ENCODE assay signal across 2 cellular contexts in the genomic region with DNA sequence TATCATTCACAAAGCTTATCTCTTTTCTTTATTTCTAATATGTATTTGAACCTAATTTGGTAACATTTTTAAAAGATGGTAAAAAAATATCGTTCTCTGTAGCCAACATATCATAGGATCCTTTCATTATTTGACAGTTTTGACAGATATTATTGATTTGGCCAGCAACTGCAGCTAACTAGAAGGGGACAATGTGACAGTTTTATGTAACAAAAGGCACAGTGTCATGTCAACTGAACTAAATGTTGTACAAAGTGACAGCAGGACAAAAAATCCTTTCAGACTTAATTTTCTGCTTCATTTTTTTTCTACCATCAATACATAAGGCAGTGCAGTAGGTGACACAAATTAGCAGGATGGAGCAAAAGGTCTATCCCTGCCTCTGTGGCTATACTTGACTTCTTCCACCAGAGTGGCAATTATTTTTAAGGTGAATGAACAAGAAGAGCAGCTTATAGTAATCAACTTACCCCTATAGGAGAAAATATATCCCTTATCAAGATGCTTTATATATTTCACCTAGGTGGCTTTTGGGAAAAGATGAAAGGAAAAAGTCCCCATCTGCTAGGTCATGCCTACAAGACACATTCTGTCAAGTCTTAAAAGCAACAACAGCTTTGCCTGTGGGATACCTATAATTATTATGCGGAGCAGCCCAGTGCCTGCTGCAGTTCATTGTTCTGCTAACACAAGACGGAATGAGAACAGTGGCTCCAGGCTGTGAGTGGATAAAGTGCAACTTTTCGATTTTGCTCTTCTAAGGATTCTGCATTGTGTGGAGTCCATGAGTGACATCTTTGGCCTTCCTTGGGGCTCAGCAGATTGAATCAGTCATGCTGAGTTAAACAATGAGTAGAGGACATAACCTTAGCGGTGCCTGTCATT.
TF ChIP-seq lines count a peak whose summit lies in the region.

No MANE protein-coding gene starts in this region.

TF ChIP-seq in H1, 55 proteins besides CTCF, POLR2A, EP300 and RAD21 (continues in another document):
- no peak for TF ChIP-seq KDM4A (IDR thresholded peaks at IDR 0.05; ENCODE audit: low read depth, low read length, severe bottlenecking)
- no peak for TF ChIP-seq CBX8 (IDR thresholded peaks at IDR 0.05; ENCODE audit: borderline replicate concordance, low read depth, low read length)
- peak in 1 of 2 experiments; percentile 7 for TF ChIP-seq BCL11A (IDR thresholded peaks at IDR 0.05; ENCODE audit: low read depth in 2 of 2, low read length in 2 of 2)
- TF ChIP-seq SIX5 (IDR thresholded peaks at IDR 0.05; ENCODE audit: low read depth, low read length) = no peak
- TF ChIP-seq NANOG (IDR thresholded peaks at IDR 0.05; ENCODE audit: insufficient read depth, low read depth, low read length, poor library complexity, severe bottlenecking) = peak; percentile 63
- TF ChIP-seq KDM5A (IDR thresholded peaks at IDR 0.05; ENCODE audit: low read length) = no peak
- no peak for TF ChIP-seq GABPA (IDR thresholded peaks at IDR 0.05; ENCODE audit: borderline replicate concordance, insufficient read depth, low read length)
- no peak for TF ChIP-seq RBBP5 (IDR thresholded peaks at IDR 0.05; ENCODE audit: borderline replicate concordance, low read depth, low read length)
- TF ChIP-seq, protein P1, sequence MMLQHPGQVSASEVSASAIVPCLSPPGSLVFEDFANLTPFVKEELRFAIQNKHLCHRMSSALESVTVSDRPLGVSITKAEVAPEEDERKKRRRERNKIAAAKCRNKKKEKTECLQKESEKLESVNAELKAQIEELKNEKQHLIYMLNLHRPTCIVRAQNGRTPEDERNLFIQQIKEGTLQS (IDR thresholded peaks at IDR 0.05; ENCODE audit: insufficient read depth, low read depth, low read length) = no peak
- peak; percentile 73 for TF ChIP-seq POU5F1 (IDR thresholded peaks at IDR 0.05; ENCODE audit: low read depth, low read length)
- TF ChIP-seq, protein P2, sequence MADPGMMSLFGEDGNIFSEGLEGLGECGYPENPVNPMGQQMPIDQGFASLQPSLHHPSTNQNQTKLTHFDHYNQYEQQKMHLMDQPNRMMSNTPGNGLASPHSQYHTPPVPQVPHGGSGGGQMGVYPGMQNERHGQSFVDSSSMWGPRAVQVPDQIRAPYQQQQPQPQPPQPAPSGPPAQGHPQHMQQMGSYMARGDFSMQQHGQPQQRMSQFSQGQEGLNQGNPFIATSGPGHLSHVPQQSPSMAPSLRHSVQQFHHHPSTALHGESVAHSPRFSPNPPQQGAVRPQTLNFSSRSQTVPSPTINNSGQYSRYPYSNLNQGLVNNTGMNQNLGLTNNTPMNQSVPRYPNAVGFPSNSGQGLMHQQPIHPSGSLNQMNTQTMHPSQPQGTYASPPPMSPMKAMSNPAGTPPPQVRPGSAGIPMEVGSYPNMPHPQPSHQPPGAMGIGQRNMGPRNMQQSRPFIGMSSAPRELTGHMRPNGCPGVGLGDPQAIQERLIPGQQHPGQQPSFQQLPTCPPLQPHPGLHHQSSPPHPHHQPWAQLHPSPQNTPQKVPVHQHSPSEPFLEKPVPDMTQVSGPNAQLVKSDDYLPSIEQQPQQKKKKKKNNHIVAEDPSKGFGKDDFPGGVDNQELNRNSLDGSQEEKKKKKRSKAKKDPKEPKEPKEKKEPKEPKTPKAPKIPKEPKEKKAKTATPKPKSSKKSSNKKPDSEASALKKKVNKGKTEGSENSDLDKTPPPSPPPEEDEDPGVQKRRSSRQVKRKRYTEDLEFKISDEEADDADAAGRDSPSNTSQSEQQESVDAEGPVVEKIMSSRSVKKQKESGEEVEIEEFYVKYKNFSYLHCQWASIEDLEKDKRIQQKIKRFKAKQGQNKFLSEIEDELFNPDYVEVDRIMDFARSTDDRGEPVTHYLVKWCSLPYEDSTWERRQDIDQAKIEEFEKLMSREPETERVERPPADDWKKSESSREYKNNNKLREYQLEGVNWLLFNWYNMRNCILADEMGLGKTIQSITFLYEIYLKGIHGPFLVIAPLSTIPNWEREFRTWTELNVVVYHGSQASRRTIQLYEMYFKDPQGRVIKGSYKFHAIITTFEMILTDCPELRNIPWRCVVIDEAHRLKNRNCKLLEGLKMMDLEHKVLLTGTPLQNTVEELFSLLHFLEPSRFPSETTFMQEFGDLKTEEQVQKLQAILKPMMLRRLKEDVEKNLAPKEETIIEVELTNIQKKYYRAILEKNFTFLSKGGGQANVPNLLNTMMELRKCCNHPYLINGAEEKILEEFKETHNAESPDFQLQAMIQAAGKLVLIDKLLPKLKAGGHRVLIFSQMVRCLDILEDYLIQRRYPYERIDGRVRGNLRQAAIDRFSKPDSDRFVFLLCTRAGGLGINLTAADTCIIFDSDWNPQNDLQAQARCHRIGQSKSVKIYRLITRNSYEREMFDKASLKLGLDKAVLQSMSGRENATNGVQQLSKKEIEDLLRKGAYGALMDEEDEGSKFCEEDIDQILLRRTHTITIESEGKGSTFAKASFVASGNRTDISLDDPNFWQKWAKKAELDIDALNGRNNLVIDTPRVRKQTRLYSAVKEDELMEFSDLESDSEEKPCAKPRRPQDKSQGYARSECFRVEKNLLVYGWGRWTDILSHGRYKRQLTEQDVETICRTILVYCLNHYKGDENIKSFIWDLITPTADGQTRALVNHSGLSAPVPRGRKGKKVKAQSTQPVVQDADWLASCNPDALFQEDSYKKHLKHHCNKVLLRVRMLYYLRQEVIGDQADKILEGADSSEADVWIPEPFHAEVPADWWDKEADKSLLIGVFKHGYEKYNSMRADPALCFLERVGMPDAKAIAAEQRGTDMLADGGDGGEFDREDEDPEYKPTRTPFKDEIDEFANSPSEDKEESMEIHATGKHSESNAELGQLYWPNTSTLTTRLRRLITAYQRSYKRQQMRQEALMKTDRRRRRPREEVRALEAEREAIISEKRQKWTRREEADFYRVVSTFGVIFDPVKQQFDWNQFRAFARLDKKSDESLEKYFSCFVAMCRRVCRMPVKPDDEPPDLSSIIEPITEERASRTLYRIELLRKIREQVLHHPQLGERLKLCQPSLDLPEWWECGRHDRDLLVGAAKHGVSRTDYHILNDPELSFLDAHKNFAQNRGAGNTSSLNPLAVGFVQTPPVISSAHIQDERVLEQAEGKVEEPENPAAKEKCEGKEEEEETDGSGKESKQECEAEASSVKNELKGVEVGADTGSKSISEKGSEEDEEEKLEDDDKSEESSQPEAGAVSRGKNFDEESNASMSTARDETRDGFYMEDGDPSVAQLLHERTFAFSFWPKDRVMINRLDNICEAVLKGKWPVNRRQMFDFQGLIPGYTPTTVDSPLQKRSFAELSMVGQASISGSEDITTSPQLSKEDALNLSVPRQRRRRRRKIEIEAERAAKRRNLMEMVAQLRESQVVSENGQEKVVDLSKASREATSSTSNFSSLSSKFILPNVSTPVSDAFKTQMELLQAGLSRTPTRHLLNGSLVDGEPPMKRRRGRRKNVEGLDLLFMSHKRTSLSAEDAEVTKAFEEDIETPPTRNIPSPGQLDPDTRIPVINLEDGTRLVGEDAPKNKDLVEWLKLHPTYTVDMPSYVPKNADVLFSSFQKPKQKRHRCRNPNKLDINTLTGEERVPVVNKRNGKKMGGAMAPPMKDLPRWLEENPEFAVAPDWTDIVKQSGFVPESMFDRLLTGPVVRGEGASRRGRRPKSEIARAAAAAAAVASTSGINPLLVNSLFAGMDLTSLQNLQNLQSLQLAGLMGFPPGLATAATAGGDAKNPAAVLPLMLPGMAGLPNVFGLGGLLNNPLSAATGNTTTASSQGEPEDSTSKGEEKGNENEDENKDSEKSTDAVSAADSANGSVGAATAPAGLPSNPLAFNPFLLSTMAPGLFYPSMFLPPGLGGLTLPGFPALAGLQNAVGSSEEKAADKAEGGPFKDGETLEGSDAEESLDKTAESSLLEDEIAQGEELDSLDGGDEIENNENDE (IDR thresholded peaks at IDR 0.05; ENCODE audit: insufficient replicate concordance, low read length) = peak; percentile 65
- TF ChIP-seq FOSL1 (IDR thresholded peaks at IDR 0.05; ENCODE audit: insufficient read depth, low read depth, low read length) = no peak
- TF ChIP-seq GTF2F1 (IDR thresholded peaks at IDR 0.05; ENCODE audit: borderline replicate concordance, low read depth, low read length) = no peak
- TF ChIP-seq RFX5 (IDR thresholded peaks at IDR 0.05; ENCODE audit: borderline replicate concordance, low read depth, low read length) = no peak

TF ChIP-seq in neural cell, 6 proteins besides CTCF, POLR2A, EP300 and RAD21:
- TF ChIP-seq POLR2AphosphoS5 (IDR thresholded peaks at IDR 0.05) (peak; percentile 91), MXI1 (conservative IDR thresholded peaks at IDR 0.05; ENCODE audit: poor library complexity, severe bottlenecking) (no peak), SMC3 (conservative IDR thresholded peaks at IDR 0.05; ENCODE audit: poor library complexity) (peak; percentile 54), EZH2 (IDR thresholded peaks at IDR 0.05; ENCODE audit: borderline replicate concordance, insufficient read depth, low read length, poor library complexity, severe bottlenecking) (no peak)
- TF ChIP-seq, protein P3, sequence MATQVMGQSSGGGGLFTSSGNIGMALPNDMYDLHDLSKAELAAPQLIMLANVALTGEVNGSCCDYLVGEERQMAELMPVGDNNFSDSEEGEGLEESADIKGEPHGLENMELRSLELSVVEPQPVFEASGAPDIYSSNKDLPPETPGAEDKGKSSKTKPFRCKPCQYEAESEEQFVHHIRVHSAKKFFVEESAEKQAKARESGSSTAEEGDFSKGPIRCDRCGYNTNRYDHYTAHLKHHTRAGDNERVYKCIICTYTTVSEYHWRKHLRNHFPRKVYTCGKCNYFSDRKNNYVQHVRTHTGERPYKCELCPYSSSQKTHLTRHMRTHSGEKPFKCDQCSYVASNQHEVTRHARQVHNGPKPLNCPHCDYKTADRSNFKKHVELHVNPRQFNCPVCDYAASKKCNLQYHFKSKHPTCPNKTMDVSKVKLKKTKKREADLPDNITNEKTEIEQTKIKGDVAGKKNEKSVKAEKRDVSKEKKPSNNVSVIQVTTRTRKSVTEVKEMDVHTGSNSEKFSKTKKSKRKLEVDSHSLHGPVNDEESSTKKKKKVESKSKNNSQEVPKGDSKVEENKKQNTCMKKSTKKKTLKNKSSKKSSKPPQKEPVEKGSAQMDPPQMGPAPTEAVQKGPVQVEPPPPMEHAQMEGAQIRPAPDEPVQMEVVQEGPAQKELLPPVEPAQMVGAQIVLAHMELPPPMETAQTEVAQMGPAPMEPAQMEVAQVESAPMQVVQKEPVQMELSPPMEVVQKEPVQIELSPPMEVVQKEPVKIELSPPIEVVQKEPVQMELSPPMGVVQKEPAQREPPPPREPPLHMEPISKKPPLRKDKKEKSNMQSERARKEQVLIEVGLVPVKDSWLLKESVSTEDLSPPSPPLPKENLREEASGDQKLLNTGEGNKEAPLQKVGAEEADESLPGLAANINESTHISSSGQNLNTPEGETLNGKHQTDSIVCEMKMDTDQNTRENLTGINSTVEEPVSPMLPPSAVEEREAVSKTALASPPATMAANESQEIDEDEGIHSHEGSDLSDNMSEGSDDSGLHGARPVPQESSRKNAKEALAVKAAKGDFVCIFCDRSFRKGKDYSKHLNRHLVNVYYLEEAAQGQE (IDR thresholded peaks at IDR 0.05; ENCODE audit: borderline replicate concordance) = peak; percentile 49
